Comparison of ENCODE assay signal across 2 cellular contexts in genomic region chr2:148642891-148643416, GRCh38.
TF ChIP-seq lines count a peak whose summit lies in the region.

No MANE protein-coding gene starts in this region.

TF ChIP-seq in A549, 52 proteins besides CTCF, POLR2A, EP300 and RAD21 (continued from another document):
- TF ChIP-seq FOSL2 (IDR thresholded peaks at IDR 0.05) (no peak), FOSL2 (CRISPR knock-in tag; IDR thresholded peaks at IDR 0.05) (no peak; the same call in 1 of the 2 replicates), TFCP2L1 (CRISPR knock-in tag; IDR thresholded peaks at IDR 0.05) (no peak), PHF8 (IDR thresholded peaks at IDR 0.05; ENCODE audit: borderline replicate concordance, low read depth) (no peak), ZFP36 (IDR thresholded peaks at IDR 0.05; ENCODE audit: borderline replicate concordance, partially characterized antibody) (no peak), MAX (IDR thresholded peaks at IDR 0.05) (no peak), ESRRA (IDR thresholded peaks at IDR 0.05; ENCODE audit: borderline replicate concordance, low read length) (no peak), ZNF302 (CRISPR knock-in tag; IDR thresholded peaks at IDR 0.05) (no peak), SREBF2 (IDR thresholded peaks at IDR 0.05) (no peak), NR3C1 (IDR thresholded peaks at IDR 0.05) (no peak), GATA3 (IDR thresholded peaks at IDR 0.05; ENCODE audit: borderline replicate concordance) (no peak), REST (IDR thresholded peaks at IDR 0.05) (no peak)
- TF ChIP-seq, protein P1, sequence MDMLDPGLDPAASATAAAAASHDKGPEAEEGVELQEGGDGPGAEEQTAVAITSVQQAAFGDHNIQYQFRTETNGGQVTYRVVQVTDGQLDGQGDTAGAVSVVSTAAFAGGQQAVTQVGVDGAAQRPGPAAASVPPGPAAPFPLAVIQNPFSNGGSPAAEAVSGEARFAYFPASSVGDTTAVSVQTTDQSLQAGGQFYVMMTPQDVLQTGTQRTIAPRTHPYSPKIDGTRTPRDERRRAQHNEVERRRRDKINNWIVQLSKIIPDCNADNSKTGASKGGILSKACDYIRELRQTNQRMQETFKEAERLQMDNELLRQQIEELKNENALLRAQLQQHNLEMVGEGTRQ (IDR thresholded peaks at IDR 0.05) = no peak

TF ChIP-seq in HCT116, 20 proteins besides CTCF, POLR2A, EP300 and RAD21 (continued from another document):
- TF ChIP-seq REST (IDR thresholded peaks at IDR 0.05; ENCODE audit: low read depth) = no peak
- TF ChIP-seq SP1 (IDR thresholded peaks at IDR 0.05; ENCODE audit: low read depth) = no peak
- TF ChIP-seq JUND (IDR thresholded peaks at IDR 0.05) = peak; percentile 25; the same call in 1 of the 2 replicates
- peak; percentile 45 for TF ChIP-seq FOSL1 (IDR thresholded peaks at IDR 0.05; ENCODE audit: low read depth)
